7 cellular contexts compared by ENCODE assay signal in the genomic region with DNA sequence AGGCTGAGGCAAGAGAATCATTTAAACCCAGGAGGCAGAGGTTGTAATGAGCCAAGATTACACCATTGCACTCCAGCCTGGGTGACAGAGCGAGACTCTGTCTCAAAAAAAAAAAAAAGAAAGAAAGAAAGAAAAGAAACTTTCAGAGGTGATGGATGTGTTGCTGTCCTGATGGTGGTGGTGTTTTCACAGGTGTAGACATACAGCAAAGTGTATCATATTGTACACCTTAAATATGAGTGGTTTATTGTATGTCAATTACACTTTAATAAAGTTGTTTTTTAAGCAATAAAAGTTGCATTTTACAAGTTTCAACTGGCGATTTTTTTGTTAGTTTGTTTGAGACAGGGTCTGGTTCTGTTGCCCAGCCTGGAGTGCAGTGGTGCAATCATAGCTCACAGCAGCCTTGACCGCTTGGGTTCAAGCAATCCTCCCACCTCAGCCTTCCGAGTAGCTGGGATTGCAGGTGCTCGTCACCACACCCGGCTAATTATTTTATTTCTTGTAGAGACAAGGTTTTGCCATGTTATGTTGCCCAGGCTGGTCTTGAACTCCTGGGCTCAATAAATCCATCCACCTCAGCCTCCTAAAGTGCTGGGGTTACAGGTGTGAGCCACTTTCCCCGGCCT.
"Had no signal": no experiment of that assay in that cellular context is flagged by ENCODE, and none has a peak within 500 bp of the region (broad histone marks: within the 10 kb centered on the region; RNA-seq: fewer than 3 reads in every experiment).

No MANE protein-coding gene starts in this region.

- H3K4me1 ChIP-seq: HAP-1 had no signal

- H3K4me3 ChIP-seq: GM23248, HAP-1 had no signal

- H3K4me3 Mint-ChIP-seq: HFFc6 had no signal

- H3K36me3 ChIP-seq: HAP-1 had no signal

- H3K27ac ChIP-seq: GM23248 had no signal

- H3K9me3 Mint-ChIP-seq: HFFc6 had no signal

- H3K9me3 ChIP-seq: HAP-1 had no signal

- DNase-seq: GM23248, GOT3, H7, HFFc6, IMR-90 had no signal

- H3K27ac Mint-ChIP-seq: HFFc6 had no signal

- ATAC-seq: HCT116 had no signal
